ENCODE assay signal across 23 cellular contexts in genomic region chr1:67947114-67947513, GRCh38.
DNase-seq lines count a peak whose midpoint lies in the region; ATAC-seq and TF ChIP-seq lines count a peak whose summit lies in the region.
"Had no signal": no experiment of that assay in that cellular context is flagged by ENCODE, and none has a peak within 500 bp of the region (broad histone marks: within the 10 kb centered on the region; RNA-seq: fewer than 3 reads in every experiment).

No MANE protein-coding gene starts in this region.

- H3K79me2 ChIP-seq in MM.1S (ENCODE audit: low read length): no peaks in the 10 kb centered on the region

- H3K4me1 ChIP-seq in BLaER1 (peaks cover 61% of the 10 kb centered on the region), MM.1S (ENCODE audit: low read length) (0 out of 2 replicates have a peak, but pooled peaks cover 3% of the 10 kb centered on the region), body of pancreas (no peaks in the 10 kb centered on the region)
- H3K4me1 ChIP-seq: testis had no signal

- H3K4me2 ChIP-seq in BLaER1 (peak overlapping the region; percentile 62), MM.1S (ENCODE audit: low read depth, low read length) (no peak overlapping the region)

- H3F3A ChIP-seq in MM.1S (ENCODE audit: insufficient read depth, low read length): no peaks in the 10 kb centered on the region

- H3K9me3 ChIP-seq in BLaER1: no peaks in the 10 kb centered on the region
- H3K9me3 ChIP-seq in MM.1S (replicated peaks; ENCODE audit: insufficient read depth, low read length): no peaks in the 10 kb centered on the region
- H3K9me3 ChIP-seq in body of pancreas: no peaks in the 10 kb centered on the region
- H3K9me3 ChIP-seq: psoas muscle, testis had no signal

- peak; percentile 27 for ATAC-seq in body of pancreas
- no peak for ATAC-seq in GM19455 (IDR thresholded peaks at IDR 0.05; ENCODE audit: unreplicated experiment)
- ATAC-seq in GM21825 (IDR thresholded peaks at IDR 0.05; ENCODE audit: unreplicated experiment): no peak
- no peak for ATAC-seq in GM18867 (IDR thresholded peaks at IDR 0.05; ENCODE audit: unreplicated experiment)
- ATAC-seq: activated naive CD8-positive, alpha-beta T cell treated with anti-CD3 and anti-CD28 coated beads, Interleukin-2, amount 50 U/mL, for 24 hours; CD8-positive, alpha-beta T cell; stimulated activated memory B cell treated with anti-CD40 and anti-IgM and Interleukin-4, amounts not matched to agents 10 μg/mL and 1 μg/mL and 100 μg/mL, for 72 hours had no signal

- TF ChIP-seq CTCF in MM.1S (IDR thresholded peaks at IDR 0.05; ENCODE audit: low read length): no peak
- TF ChIP-seq CTCF in body of pancreas (IDR thresholded peaks at IDR 0.05): no peak

- no peaks in the 10 kb centered on the region for H3K9me2 ChIP-seq in MM.1S (replicated peaks; ENCODE audit: insufficient read depth, low read length)

- intact Hi-C loops in body of pancreas (cut with DNase I): no loop called here

- peak overlapping the region; percentile 66 for H3K27ac ChIP-seq in BLaER1
- H3K27ac ChIP-seq in MM.1S (ENCODE audit: low read length): no peak overlapping the region
- peak overlapping the region in 1 of 4 donors; percentile 24 for H3K27ac ChIP-seq in body of pancreas
- H3K27ac ChIP-seq: brain microvascular endothelial cell, psoas muscle, testis had no signal

- H3K36me3 ChIP-seq in BLaER1 (no peaks in the 10 kb centered on the region), MM.1S (replicated peaks; ENCODE audit: insufficient read depth, low read length) (no peaks in the 10 kb centered on the region), body of pancreas (replicated peaks in 1 of 2; ENCODE audit: insufficient read depth in 1 of 2, low read depth in 2 of 2) (no peaks in the 10 kb centered on the region)
- H3K36me3 ChIP-seq: brain microvascular endothelial cell had no signal

- no peak overlapping the region for H3K4me3 ChIP-seq in BLaER1
- no peak overlapping the region for H3K4me3 ChIP-seq in MM.1S (ENCODE audit: low read length)
- no peak overlapping the region for H3K4me3 ChIP-seq in body of pancreas
- H3K4me3 ChIP-seq: psoas muscle, testis had no signal

- H3K27me3 ChIP-seq in BLaER1: no peaks in the 10 kb centered on the region
- H3K27me3 ChIP-seq in MM.1S (replicated peaks; ENCODE audit: insufficient read depth, low read length): no peaks in the 10 kb centered on the region
- H3K27me3 ChIP-seq in body of pancreas: no peaks in the 10 kb centered on the region
- H3K27me3 ChIP-seq: brain microvascular endothelial cell, testis had no signal

- TF ChIP-seq POLR2A in body of pancreas (IDR thresholded peaks at IDR 0.05): no peak

- H2AFZ ChIP-seq in MM.1S (ENCODE audit: low read length): no peak overlapping the region

- H3K9ac ChIP-seq in BLaER1 (no peak overlapping the region), MM.1S (ENCODE audit: low read length) (no peak overlapping the region)

- DNase-seq in MM.1S (peak; percentile 25), body of pancreas (no peak), medulla oblongata (ENCODE audit: extremely low spot score) (peak; percentile 38), occipital lobe (lab: John Stamatoyannopoulos, UW) (no peak)
- DNase-seq: activated CD4-positive, alpha-beta T cell treated with anti-CD3 and anti-CD28 coated beads, Interleukin-2, amount 50 U/mL, for 48 hours; activated CD4-positive, CD25-positive, alpha-beta regulatory T cell; activated CD8-positive, alpha-beta memory T cell treated with anti-CD3 and anti-CD28 coated beads, Interleukin-2, amount 50 U/mL, for 48 hours; activated naive CD8-positive, alpha-beta T cell treated with anti-CD3 and anti-CD28 coated beads, Interleukin-2, amount 50 U/mL, for 24 hours; brain microvascular endothelial cell; CD8-positive, alpha-beta T cell; GF-D8; HCEC 1CT; KBM-7; NCI-H2029; NCI-H446 treated with DMSO at 0.1 percent for 48 hours; nephron progenitor cell; psoas muscle; testis had no signal

- H4K20me1 ChIP-seq in BLaER1 (no peaks in the 10 kb centered on the region), MM.1S (ENCODE audit: insufficient read depth, low read length) (no peaks in the 10 kb centered on the region)

- WGBS in body of pancreas, 2 donors: 49 to 63% methylated on average over 7 of the region's 7 CpGs

Comparison
In these comparisons a context has a peak if more than half of its experiments do, and no peak if none do; other contexts are left out.
1. DNase-seq: peak in MM.1S (single experiment) and medulla oblongata (single experiment); none in body of pancreas (0 of 4) and occipital lobe (single experiment).